In the genomic region with DNA sequence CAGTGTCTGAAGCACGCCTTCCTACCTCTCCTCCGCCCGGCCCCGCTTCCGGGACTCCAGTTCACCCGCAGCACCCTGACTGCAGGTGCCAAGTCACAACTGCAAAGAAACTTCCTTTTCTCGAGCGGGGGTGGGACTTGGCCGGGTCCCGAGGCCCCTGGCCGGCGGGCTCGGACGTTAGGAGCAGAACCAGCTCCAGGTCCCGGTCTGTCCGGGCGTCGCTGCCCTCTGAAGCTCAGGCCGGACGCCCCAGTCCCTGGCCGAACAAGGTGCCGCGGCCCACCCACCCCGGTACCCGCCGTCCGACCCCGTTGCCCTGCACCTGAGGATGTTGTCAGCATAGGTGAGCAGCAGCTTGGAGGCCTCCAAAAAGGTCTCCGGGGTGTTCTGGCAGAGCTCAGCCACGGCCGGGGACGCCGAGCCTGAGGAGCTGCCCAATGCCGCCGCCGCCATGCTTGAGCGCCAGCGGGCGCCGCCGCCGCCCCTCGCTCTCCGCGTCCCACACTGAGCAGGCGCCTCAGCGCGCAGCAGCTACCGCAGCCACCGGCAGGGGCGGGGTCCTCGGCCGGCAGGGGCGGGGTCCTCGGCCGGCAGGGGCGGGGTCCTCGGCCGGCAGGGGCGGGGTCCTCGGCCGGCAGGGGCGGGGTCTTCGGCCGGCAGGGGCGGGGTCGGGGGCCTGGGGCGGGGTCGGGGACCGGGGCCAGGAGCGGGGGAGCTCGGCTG, we compare ENCODE assay signal across 8 cellular contexts. TPM values are rescaled to one million over a fixed set of nuclear protein-coding genes. Genes with fewer than 3 reads are reported as not detected.
DNase-seq lines count a peak whose midpoint lies in the region; ATAC-seq and TF ChIP-seq lines count a peak whose summit lies in the region.

A gene with protein sequence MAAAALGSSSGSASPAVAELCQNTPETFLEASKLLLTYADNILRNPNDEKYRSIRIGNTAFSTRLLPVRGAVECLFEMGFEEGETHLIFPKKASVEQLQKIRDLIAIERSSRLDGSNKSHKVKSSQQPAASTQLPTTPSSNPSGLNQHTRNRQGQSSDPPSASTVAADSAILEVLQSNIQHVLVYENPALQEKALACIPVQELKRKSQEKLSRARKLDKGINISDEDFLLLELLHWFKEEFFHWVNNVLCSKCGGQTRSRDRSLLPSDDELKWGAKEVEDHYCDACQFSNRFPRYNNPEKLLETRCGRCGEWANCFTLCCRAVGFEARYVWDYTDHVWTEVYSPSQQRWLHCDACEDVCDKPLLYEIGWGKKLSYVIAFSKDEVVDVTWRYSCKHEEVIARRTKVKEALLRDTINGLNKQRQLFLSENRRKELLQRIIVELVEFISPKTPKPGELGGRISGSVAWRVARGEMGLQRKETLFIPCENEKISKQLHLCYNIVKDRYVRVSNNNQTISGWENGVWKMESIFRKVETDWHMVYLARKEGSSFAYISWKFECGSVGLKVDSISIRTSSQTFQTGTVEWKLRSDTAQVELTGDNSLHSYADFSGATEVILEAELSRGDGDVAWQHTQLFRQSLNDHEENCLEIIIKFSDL (minus strand): TSS at position 506 of the 723 bp plus-strand sequence. CDS start 53 bp downstream, at position 453.

- peaks cover 2% of the 10 kb centered on the region for H3K27me3 Mint-ChIP-seq in activated naive CD8-positive, alpha-beta T cell treated with anti-CD3 and anti-CD28 coated beads, Interleukin-2, amount 10 ng/mL, durations not matched to agents 7 days and 5 days

- H4K12ac ChIP-seq in trophoblast cell (ENCODE audit: low read depth, low read length), result peak within 1 kb of the TSS; percentile 94

- peak; percentile 95 for ATAC-seq in activated naive CD8-positive, alpha-beta T cell treated with anti-CD3 and anti-CD28 coated beads, Interleukin-2, amount 10 ng/mL, durations not matched to agents 7 days and 5 days (ENCODE audit: low read depth)
- ATAC-seq in Right ventricle myocardium superior (ENCODE audit: poor library complexity), result peak; percentile 98

- H3K4me3 ChIP-seq in GM08714 (ENCODE audit: low read length) (peak within 1 kb of the TSS; percentile 96), HAP-1 (peak within 1 kb of the TSS; percentile 85), MG63 (peak within 1 kb of the TSS; percentile 75), trophoblast cell (ENCODE audit: low read depth, low read length) (peak within 1 kb of the TSS; percentile 90), tibial artery (peak within 1 kb of the TSS; percentile 95 to 97)

- H3K4ac ChIP-seq in trophoblast cell (ENCODE audit: low read depth, low read length), result no peak within 1 kb of the TSS

- peak within 1 kb of the TSS; percentile 64 for H2BK12ac ChIP-seq in trophoblast cell (ENCODE audit: low read length)

- H3K9ac ChIP-seq in trophoblast cell (ENCODE audit: low read length), result peak within 1 kb of the TSS; percentile 66

- peaks cover 9% of the 10 kb centered on the region for H3K79me1 ChIP-seq in trophoblast cell (ENCODE audit: low read length)

- peak within 1 kb of the TSS; percentile 94 for H3K14ac ChIP-seq in trophoblast cell (ENCODE audit: low read length)

- peak within 1 kb of the TSS; percentile 98 for H2AFZ ChIP-seq in trophoblast cell (ENCODE audit: insufficient read depth, low read length, poor library complexity)

- H2BK120ac ChIP-seq in trophoblast cell (ENCODE audit: insufficient read depth, low read length, poor library complexity), result peak within 1 kb of the TSS; percentile 89

- peak within 1 kb of the TSS; percentile 91 for H3K4me3 Mint-ChIP-seq in activated naive CD8-positive, alpha-beta T cell treated with anti-CD3 and anti-CD28 coated beads, Interleukin-2, amount 10 ng/mL, durations not matched to agents 7 days and 5 days

- peak within 1 kb of the TSS; percentile 97 for H4K8ac ChIP-seq in trophoblast cell (ENCODE audit: low read depth, low read length)

- H3K18ac ChIP-seq in trophoblast cell (ENCODE audit: low read length), result peak within 1 kb of the TSS; percentile 91

- in situ Hi-C loops in HAP-1 (cut with MboI; ENCODE audit: low sequenced_read_pairs), result no loop called here

- no peak within 1 kb of the TSS for H3K23ac ChIP-seq in trophoblast cell (ENCODE audit: low read length)

- H2BK5ac ChIP-seq in trophoblast cell (ENCODE audit: low read depth, low read length, poor library complexity), result peak within 1 kb of the TSS; percentile 76

- H3K9me3 Mint-ChIP-seq in activated naive CD8-positive, alpha-beta T cell treated with anti-CD3 and anti-CD28 coated beads, Interleukin-2, amount 10 ng/mL, durations not matched to agents 7 days and 5 days, result no peaks in the 10 kb centered on the region

- H3K36me3 ChIP-seq in HAP-1 (replicated peaks) (peaks cover 3% of the 10 kb centered on the region), MG63 (no peaks in the 10 kb centered on the region; the same call in none of the 2 replicates), trophoblast cell (ENCODE audit: control insufficient read depth in 1 of 2, insufficient read depth in 2 of 2, low read length in 2 of 2) (no peaks in the 10 kb centered on the region), tibial artery (peaks cover under 1 to 3% (median 2%) of the 10 kb centered on the region in 3 donors)

- H3K4me1 ChIP-seq in HAP-1, result peaks cover 26% of the 10 kb centered on the region
- H3K4me1 ChIP-seq in trophoblast cell (ENCODE audit: control insufficient read depth in 1 of 2, insufficient read depth in 2 of 2, low read length in 2 of 2), result peaks cover 2% of the 10 kb centered on the region in 2 experiments
- H3K4me1 ChIP-seq in tibial artery, result peaks cover 0 to 21% (median 11%) of the 10 kb centered on the region in 4 donors

- peak; percentile 80 to 88 for DNase-seq in HAP-1 (ENCODE audit: low spot score in 2 of 2)
- DNase-seq in MG63, result peak; percentile 78
- peak; percentile 17 to 73 for DNase-seq in SW 1271 (lab: John Stamatoyannopoulos, UW)
- DNase-seq in activated naive CD8-positive, alpha-beta T cell treated with anti-CD3 and anti-CD28 coated beads, Interleukin-2, amount 10 ng/mL, durations not matched to agents 7 days and 5 days, result peak; percentile 90
- DNase-seq in Right ventricle myocardium superior, result peak; percentile 93
- DNase-seq in trophoblast cell, result peak; percentile 77 to 88
- DNase-seq in tibial artery, result peak; percentile 75 to 91

- no peak within 1 kb of the TSS for H2AK5ac ChIP-seq in trophoblast cell (ENCODE audit: low read length)

- intact Hi-C loops in Right ventricle myocardium superior (cut with DNase I) (no loop called here), tibial artery (cut with DNase I; ENCODE audit: low total_unique reads) (loop anchor here (5.0 kb wide), 1 partner anchor 121 kb away; a partner anchor contains a TSS)

- peak within 1 kb of the TSS; percentile 90 for H3K4me2 ChIP-seq in trophoblast cell (ENCODE audit: low read length)

- H3K27me3 ChIP-seq in HAP-1 (ENCODE audit: low read depth) (no peaks in the 10 kb centered on the region), MG63 (no peaks in the 10 kb centered on the region), trophoblast cell (ENCODE audit: insufficient read depth, low read length) (no peaks in the 10 kb centered on the region), tibial artery (no peaks in the 10 kb centered on the region)

- POLR2A ChIA-PET in activated naive CD8-positive, alpha-beta T cell treated with anti-CD3 and anti-CD28 coated beads, Interleukin-2, amount 10 ng/mL, durations not matched to agents 7 days and 5 days (lab: Charles Lee), result interaction anchor here (0.8 to 1.6 kb wide), 8 partner anchors 8 to 1866 kb away, joined by 3 to 11 read pairs (median 3); a partner anchor contains a TSS

- H3K9me3 ChIP-seq in HAP-1 (no peaks in the 10 kb centered on the region), MG63 (no peaks in the 10 kb centered on the region), trophoblast cell (ENCODE audit: insufficient read depth, low read depth, low read length) (no peaks in the 10 kb centered on the region), tibial artery (no peaks in the 10 kb centered on the region)

- peaks cover 38% of the 10 kb centered on the region for H3K4me1 Mint-ChIP-seq in activated naive CD8-positive, alpha-beta T cell treated with anti-CD3 and anti-CD28 coated beads, Interleukin-2, amount 10 ng/mL, durations not matched to agents 7 days and 5 days

- peak within 1 kb of the TSS; percentile 85 for H4K91ac ChIP-seq in trophoblast cell (ENCODE audit: low read depth, low read length)

- WGBS in trophoblast cell (ENCODE audit: extremely low coverage, insufficient coverage, insufficient read length), result no CpG with 5 or more reads among the region's 72 CpGs

- peak; percentile 35 to 39 for TF ChIP-seq CTCF in tibial artery (IDR thresholded peaks at IDR 0.05)

- peaks cover 6% of the 10 kb centered on the region for H3K79me2 ChIP-seq in trophoblast cell (ENCODE audit: control insufficient read depth, insufficient read depth, low read length, poor library complexity)

- H3K36me3 Mint-ChIP-seq in activated naive CD8-positive, alpha-beta T cell treated with anti-CD3 and anti-CD28 coated beads, Interleukin-2, amount 10 ng/mL, durations not matched to agents 7 days and 5 days, result peaks cover 16% of the 10 kb centered on the region

- H3K27ac Mint-ChIP-seq in activated naive CD8-positive, alpha-beta T cell treated with anti-CD3 and anti-CD28 coated beads, Interleukin-2, amount 10 ng/mL, durations not matched to agents 7 days and 5 days, result peak within 1 kb of the TSS; percentile 86

- H3K27ac ChIP-seq in trophoblast cell (ENCODE audit: low read depth, low read length) (peak within 1 kb of the TSS; percentile 57), tibial artery (peak within 1 kb of the TSS; percentile 94 to 97)

RNA-seq across cellular contexts. Expression of the gene that starts here (rescaled TPM):
- total RNA-seq in MG63 (2014; rRNA removed; shearing (Covaris generic); ENCODE audit: low replicate concordance), result 27.4 and 32.0 TPM in 2 replicates
- 10 to 100 TPM; 80.4 to 80.8 TPM for total RNA-seq in activated naive CD8-positive, alpha-beta T cell treated with anti-CD3 and anti-CD28 coated beads, Interleukin-2, amount 10 ng/mL, durations not matched to agents 7 days and 5 days
- 29.6 TPM for total RNA-seq in Right ventricle myocardium superior
- polyA plus RNA-seq in trophoblast cell (2013), result 11.6 and 12.0 TPM in 2 replicates

Comparison
In these comparisons a context has a peak if more than half of its experiments do, and no peak if none do; other contexts are left out.
1. Peak in every context shown above with its lines: DNase-seq, ATAC-seq, H3K4me3 ChIP-seq and H3K27ac ChIP-seq.